ENCODE assay signal across 9 cellular contexts in the genomic region with DNA sequence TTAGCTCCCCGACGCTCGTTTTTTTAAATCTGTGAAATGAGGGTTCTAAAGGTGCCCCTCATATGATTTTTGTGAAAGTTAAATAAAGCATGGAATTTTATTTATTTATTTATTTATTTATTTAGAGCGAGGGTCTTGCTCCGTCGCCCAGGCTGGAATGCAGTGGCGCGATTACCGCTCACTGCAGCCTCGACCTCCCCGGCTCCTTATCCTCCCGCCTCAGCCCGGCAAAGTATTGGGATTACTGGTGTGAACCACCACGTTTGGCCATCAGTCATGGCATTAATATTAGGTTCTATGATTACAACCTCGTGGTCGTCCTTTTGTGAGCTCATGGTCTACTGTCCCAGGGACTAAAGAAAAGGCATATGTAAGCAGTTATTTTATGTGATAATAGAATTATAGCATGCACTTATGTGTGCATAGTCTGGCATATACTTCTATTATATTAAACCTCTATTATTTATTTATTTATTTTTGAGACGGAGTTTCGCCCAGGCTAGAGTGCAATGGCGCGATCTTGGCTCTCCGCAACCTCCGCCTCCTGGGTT. TPM values are rescaled to one million over a fixed set of nuclear protein-coding genes. Genes with fewer than 3 reads are reported as not detected.
DNase-seq lines count a peak whose midpoint lies in the region; ATAC-seq and TF ChIP-seq lines count a peak whose summit lies in the region.
"Had no signal": no experiment of that assay in that cellular context is flagged by ENCODE, and none has a peak within 500 bp of the region (broad histone marks: within the 10 kb centered on the region; RNA-seq: fewer than 3 reads in every experiment).

No MANE protein-coding gene starts in this region.

- peak overlapping the region; percentile 51 for H2AFZ ChIP-seq in hepatocyte

- H3K79me2 ChIP-seq in hepatocyte: peaks cover 41% of the 10 kb centered on the region

- H3K27ac ChIP-seq in hepatocyte: no peak overlapping the region

- peaks cover 33% of the 10 kb centered on the region for H3K36me3 Mint-ChIP-seq in WTC11
- H3K36me3 Mint-ChIP-seq in stimulated activated naive B cell treated with anti-CD40 and anti-IgM and Interleukin-4, amounts not matched to agents 10 μg/mL and 1 μg/mL and 100 μg/mL, for 72 hours: peaks cover 7 to 28% of the 10 kb centered on the region in 2 donors

- H3K27me3 Mint-ChIP-seq in WTC11 (ENCODE audit: low read depth): no peaks in the 10 kb centered on the region
- no peaks in the 10 kb centered on the region for H3K27me3 Mint-ChIP-seq in stimulated activated naive B cell treated with anti-CD40 and anti-IgM and Interleukin-4, amounts not matched to agents 10 μg/mL and 1 μg/mL and 100 μg/mL, for 72 hours

- no peaks in the 10 kb centered on the region for H3K9me2 ChIP-seq in hepatocyte (replicated peaks; ENCODE audit: insufficient read depth)

- no peaks in the 10 kb centered on the region for H3K9me3 ChIP-seq in hepatocyte (ENCODE audit: low read depth)

- 91% methylated on average over 22 of the region's 22 CpGs for WGBS in hepatocyte (ENCODE audit: low lambda C conversion rate, missing lambda C conversion rate)

- H3K27ac Mint-ChIP-seq in WTC11: no peak overlapping the region
- H3K27ac Mint-ChIP-seq in stimulated activated naive B cell treated with anti-CD40 and anti-IgM and Interleukin-4, amounts not matched to agents 10 μg/mL and 1 μg/mL and 100 μg/mL, for 72 hours: no peak overlapping the region

- TF ChIP-seq CTCF in WTC11 (IDR thresholded peaks at IDR 0.05) (no peak), hepatocyte (IDR thresholded peaks at IDR 0.05; ENCODE audit: poor library complexity) (no peak), GM10248 (IDR thresholded peaks at IDR 0.05; ENCODE audit: control extremely low read depth, extremely low read depth, low read depth, missing control alignments) (no peak)

- H3K9me3 Mint-ChIP-seq in WTC11: no peaks in the 10 kb centered on the region
- H3K9me3 Mint-ChIP-seq in stimulated activated naive B cell treated with anti-CD40 and anti-IgM and Interleukin-4, amounts not matched to agents 10 μg/mL and 1 μg/mL and 100 μg/mL, for 72 hours: no peaks in the 10 kb centered on the region

- peaks cover 21% of the 10 kb centered on the region for H3K4me1 Mint-ChIP-seq in WTC11
- H3K4me1 Mint-ChIP-seq in stimulated activated naive B cell treated with anti-CD40 and anti-IgM and Interleukin-4, amounts not matched to agents 10 μg/mL and 1 μg/mL and 100 μg/mL, for 72 hours: peaks cover 19 to 25% of the 10 kb centered on the region in 2 donors

- H4K20me1 ChIP-seq in hepatocyte (ENCODE audit: insufficient read depth, poor library complexity, severe bottlenecking): peaks cover 34% of the 10 kb centered on the region

- ATAC-seq in WTC11 (no peak), GM18858 (IDR thresholded peaks at IDR 0.05; ENCODE audit: unreplicated experiment) (no peak)
- ATAC-seq in stimulated activated naive B cell treated with anti-CD40 and anti-IgM and Interleukin-4, amounts not matched to agents 10 μg/mL and 1 μg/mL and 100 μg/mL, for 72 hours (replicated peaks): no peak

- H3K36me3 ChIP-seq in hepatocyte (replicated peaks; ENCODE audit: insufficient read depth, low read depth): no peaks in the 10 kb centered on the region

- H3K27me3 ChIP-seq in hepatocyte: no peaks in the 10 kb centered on the region

- peaks cover 11% of the 10 kb centered on the region for H3K4me1 ChIP-seq in hepatocyte (ENCODE audit: insufficient read depth)

- peak overlapping the region; percentile 82 for H3K4me2 ChIP-seq in hepatocyte

- CTCF ChIA-PET in WTC11 (lab: Charles Lee): interaction anchor here (1.0 to 3.0 kb wide), 3 partner anchors 123 to 133 kb away, joined by 4 to 13 read pairs (median 4); a partner anchor contains a TSS
- CTCF ChIA-PET in GM10248 (lab: Yijun Ruan, JAX): interaction anchor here (1.0 to 1.6 kb wide), 3 partner anchors 10 to 123 kb away, joined by 3 to 4 read pairs (median 4); a partner anchor contains a TSS

- peak overlapping the region; percentile 94 for H3K4me3 Mint-ChIP-seq in WTC11
- peak overlapping the region; percentile 13 to 68 for H3K4me3 Mint-ChIP-seq in stimulated activated naive B cell treated with anti-CD40 and anti-IgM and Interleukin-4, amounts not matched to agents 10 μg/mL and 1 μg/mL and 100 μg/mL, for 72 hours

- H3K4me3 ChIP-seq in hepatocyte: no peak overlapping the region

- POLR2A ChIA-PET in WTC11 (lab: Charles Lee): interaction anchor here (0.5 kb wide), 1 partner anchor 133 kb away, joined by 3 read pairs; no protein-coding TSS in a partner anchor
- POLR2A ChIA-PET in GM10248 (lab: Yijun Ruan, JAX): no interaction called here

- DNase-seq in NCI-H748 (lab: John Stamatoyannopoulos, UW; ENCODE audit: unreplicated experiment) (peak; percentile 22), NCI-H748 treated with DMSO at 0.1 percent for 48 hours (lab: John Stamatoyannopoulos, UW) (no peak), WTC11 (ENCODE audit: low spot score) (no peak), hepatocyte (ENCODE audit: low spot score) (no peak), GM10248 (ENCODE audit: extremely low spot score) (no peak), AG20443 (ENCODE audit: low spot score) (no peak)
- no peak for DNase-seq in stimulated activated naive B cell treated with anti-CD40 and anti-IgM and Interleukin-4, amounts not matched to agents 10 μg/mL and 1 μg/mL and 100 μg/mL, for 72 hours

TF ChIP-seq in WTC11, 78 proteins besides CTCF, POLR2A, EP300 and RAD21:
- TF ChIP-seq, protein P1, sequence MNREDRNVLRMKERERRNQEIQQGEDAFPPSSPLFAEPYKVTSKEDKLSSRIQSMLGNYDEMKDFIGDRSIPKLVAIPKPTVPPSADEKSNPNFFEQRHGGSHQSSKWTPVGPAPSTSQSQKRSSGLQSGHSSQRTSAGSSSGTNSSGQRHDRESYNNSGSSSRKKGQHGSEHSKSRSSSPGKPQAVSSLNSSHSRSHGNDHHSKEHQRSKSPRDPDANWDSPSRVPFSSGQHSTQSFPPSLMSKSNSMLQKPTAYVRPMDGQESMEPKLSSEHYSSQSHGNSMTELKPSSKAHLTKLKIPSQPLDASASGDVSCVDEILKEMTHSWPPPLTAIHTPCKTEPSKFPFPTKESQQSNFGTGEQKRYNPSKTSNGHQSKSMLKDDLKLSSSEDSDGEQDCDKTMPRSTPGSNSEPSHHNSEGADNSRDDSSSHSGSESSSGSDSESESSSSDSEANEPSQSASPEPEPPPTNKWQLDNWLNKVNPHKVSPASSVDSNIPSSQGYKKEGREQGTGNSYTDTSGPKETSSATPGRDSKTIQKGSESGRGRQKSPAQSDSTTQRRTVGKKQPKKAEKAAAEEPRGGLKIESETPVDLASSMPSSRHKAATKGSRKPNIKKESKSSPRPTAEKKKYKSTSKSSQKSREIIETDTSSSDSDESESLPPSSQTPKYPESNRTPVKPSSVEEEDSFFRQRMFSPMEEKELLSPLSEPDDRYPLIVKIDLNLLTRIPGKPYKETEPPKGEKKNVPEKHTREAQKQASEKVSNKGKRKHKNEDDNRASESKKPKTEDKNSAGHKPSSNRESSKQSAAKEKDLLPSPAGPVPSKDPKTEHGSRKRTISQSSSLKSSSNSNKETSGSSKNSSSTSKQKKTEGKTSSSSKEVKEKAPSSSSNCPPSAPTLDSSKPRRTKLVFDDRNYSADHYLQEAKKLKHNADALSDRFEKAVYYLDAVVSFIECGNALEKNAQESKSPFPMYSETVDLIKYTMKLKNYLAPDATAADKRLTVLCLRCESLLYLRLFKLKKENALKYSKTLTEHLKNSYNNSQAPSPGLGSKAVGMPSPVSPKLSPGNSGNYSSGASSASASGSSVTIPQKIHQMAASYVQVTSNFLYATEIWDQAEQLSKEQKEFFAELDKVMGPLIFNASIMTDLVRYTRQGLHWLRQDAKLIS (CRISPR knock-in tag; IDR thresholded peaks at IDR 0.05; ENCODE audit: borderline replicate concordance): no peak
- no peak for TF ChIP-seq TEAD4 (CRISPR knock-in tag; IDR thresholded peaks at IDR 0.05)
- TF ChIP-seq ZNF396 (CRISPR knock-in tag; IDR thresholded peaks at IDR 0.05; ENCODE audit: borderline replicate concordance): no peak

RNA-seq across cellular contexts. Expression of a gene that starts 0.6 kb away (rescaled TPM):
- total RNA-seq in WTC11 (2021) (111 to 135 TPM (median 130 TPM) in 3 replicates), hepatocyte (74.1 and 75.4 TPM in 2 replicates)
- 75.2 and 88.1 TPM in 2 replicates for polyA plus RNA-seq in hepatocyte

RNA-seq across cellular contexts. Expression of a gene that starts 4.8 kb away (rescaled TPM):
- 115 to 140 TPM (median 137 TPM) in 3 replicates for total RNA-seq in WTC11 (2021)
- total RNA-seq in hepatocyte: 37.6 and 84.1 TPM in 2 replicates
- 96.5 and 106 TPM in 2 replicates for polyA plus RNA-seq in hepatocyte

RNA-seq across cellular contexts. Expression of a gene that starts 45.9 kb away (rescaled TPM):
- total RNA-seq in WTC11 (2021) (1.8 to 2.7 TPM (median 2.3 TPM) in 3 replicates), hepatocyte (0.04 and 0.57 TPM in 2 replicates)
- polyA plus RNA-seq in hepatocyte: 0.93 and 3.4 TPM in 2 replicates

RNA-seq across cellular contexts. Expression of a gene that starts 49.5 kb away (rescaled TPM):
- total RNA-seq in WTC11 (2021) (3.0 to 7.8 TPM (median 5.2 TPM) in 3 replicates), hepatocyte (not detected in 2 replicates)
- 0.30 TPM in 1 of 2 replicates, not detected in the other for polyA plus RNA-seq in hepatocyte
- total RNA-seq: myocyte had no signal

RNA-seq across cellular contexts. Expression of a gene that starts 50.6 kb away (rescaled TPM):
- total RNA-seq in WTC11 (2021) (3.4 to 4.0 TPM (median 3.5 TPM) in 3 replicates), hepatocyte (0.48 TPM in 1 of 2 replicates, not detected in the other)
- polyA plus RNA-seq in hepatocyte: 1.0 and 1.1 TPM in 2 replicates
